8 cellular contexts compared by ENCODE assay signal in the genomic region with DNA sequence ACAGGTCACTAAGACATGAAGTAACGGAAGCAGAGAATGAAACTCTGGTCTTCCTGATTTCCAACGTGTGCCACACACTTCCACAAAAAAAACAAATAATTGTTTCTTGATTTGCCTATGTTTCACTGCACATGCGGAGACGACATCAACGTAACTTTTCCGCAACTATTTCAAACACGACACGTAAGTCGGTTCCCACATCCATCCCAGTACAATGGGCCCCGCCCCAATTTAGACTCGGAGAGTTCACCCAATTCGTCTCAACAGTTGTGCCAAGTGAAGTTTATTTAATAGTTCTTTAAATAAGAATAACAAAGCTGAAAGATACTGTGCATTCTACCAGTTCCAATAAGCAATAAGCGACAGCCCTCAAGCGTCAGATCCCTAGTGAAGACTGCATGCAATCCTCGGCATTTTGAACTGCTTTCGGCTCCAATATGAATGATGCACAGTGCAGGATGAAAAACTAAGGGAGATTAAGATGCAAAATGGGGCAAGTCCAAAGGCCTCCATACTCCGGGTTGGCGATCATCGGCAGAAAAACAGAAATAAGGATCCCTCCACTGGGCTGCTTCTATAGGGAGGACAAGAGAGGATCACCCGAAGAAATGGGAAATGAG. TPM values are rescaled to one million over a fixed set of nuclear protein-coding genes. Genes with fewer than 3 reads are reported as not detected.
A peak's percentile ranks its signal among the peaks of the same experiment; 100 is the strongest.
DNase-seq lines count a peak whose midpoint lies in the region; ATAC-seq, FAIRE-seq and TF ChIP-seq lines count a peak whose summit lies in the region.

No MANE protein-coding gene starts in this region.

- H3K9me1 ChIP-seq in K562 (ENCODE audit: control insufficient read depth, insufficient read depth, low read length), result no peaks in the 10 kb centered on the region

- H3K4me1 ChIP-seq in A549 (peaks cover 27% of the 10 kb centered on the region), K562 (replicated peaks in 1 of 2; ENCODE audit: control insufficient read depth in 2 of 2, insufficient read depth in 2 of 2, low read length in 2 of 2) (peaks cover 2 to 21% of the 10 kb centered on the region in 2 experiments; a peak in 4 of 5 replicates)

- peak overlapping the region; percentile 83 for H3K4me2 ChIP-seq in A549
- H3K4me2 ChIP-seq in K562 (ENCODE audit: insufficient read depth, low read length), result peak overlapping the region; percentile 91

- H3K4me1 Mint-ChIP-seq in stimulated activated naive B cell treated with anti-CD40 and anti-IgM and Interleukin-4, amounts not matched to agents 10 μg/mL and 1 μg/mL and 100 μg/mL, for 72 hours, result peaks cover 14 to 27% of the 10 kb centered on the region in 2 donors

- H3K9me3 ChIP-seq in A549, result no peaks in the 10 kb centered on the region
- no peaks in the 10 kb centered on the region for H3K9me3 ChIP-seq in K562 (replicated peaks; ENCODE audit: control insufficient read depth, insufficient read depth, low read depth, low read length)

- TF ChIP-seq CTCF in A549 (IDR thresholded peaks at IDR 0.05) (no peak), K562 (IDR thresholded peaks at IDR 0.05 in 2 of 3, conservative IDR thresholded peaks at IDR 0.05 in 1 of 3; ENCODE audit: insufficient read depth in 2 of 3, low read depth in 1 of 3, low read length in 3 of 3) (no peak)

- in situ Hi-C loops in K562 (cut with MboI), result no loop called here

- POLR2A ChIA-PET in A549 (lab: Yijun Ruan, JAX), result interaction anchor here (1.0 kb wide), 1 partner anchor 22 kb away, joined by 3 read pairs; no protein-coding TSS in a partner anchor
- POLR2A ChIA-PET in K562 (lab: Yijun Ruan, JAX), result interaction anchor here (0.7 to 2.6 kb wide), 2 partner anchors 16 to 556 kb away, joined by 4 to 14 read pairs; no protein-coding TSS in a partner anchor

- no peak for TF ChIP-seq POLR2A in A549 (IDR thresholded peaks at IDR 0.05; ENCODE audit: low read length)
- no peak for TF ChIP-seq POLR2A in K562 (conservative IDR thresholded peaks at IDR 0.05)

- intact Hi-C loops in K562 (cut with micrococcal nuclease), result loop anchor here (2.0 kb wide), 1 partner anchor 349 kb away; a partner anchor contains a TSS

- H3K27ac ChIP-seq in A549 (peak overlapping the region; percentile 89 to 93), K562 (ENCODE audit: extremely low read depth, low read depth, low read length) (peak overlapping the region; percentile 87)

- TF ChIP-seq EP300 in A549 (IDR thresholded peaks at IDR 0.05) (no peak), K562 (IDR thresholded peaks at IDR 0.05; ENCODE audit: low read length) (no peak)

- H3K27ac Mint-ChIP-seq in stimulated activated naive B cell treated with anti-CD40 and anti-IgM and Interleukin-4, amounts not matched to agents 10 μg/mL and 1 μg/mL and 100 μg/mL, for 72 hours, result peak overlapping the region; percentile 99

- peaks cover 19 to 25% of the 10 kb centered on the region in 2 donors for H3K36me3 Mint-ChIP-seq in stimulated activated naive B cell treated with anti-CD40 and anti-IgM and Interleukin-4, amounts not matched to agents 10 μg/mL and 1 μg/mL and 100 μg/mL, for 72 hours

- peak overlapping the region; percentile 96 to 98 for H3K4me3 Mint-ChIP-seq in stimulated activated naive B cell treated with anti-CD40 and anti-IgM and Interleukin-4, amounts not matched to agents 10 μg/mL and 1 μg/mL and 100 μg/mL, for 72 hours

- peak; percentile 5 to 33; a peak in 3 of 6 replicates for ATAC-seq in A549
- ATAC-seq in K562, result peak; percentile 17; the same call in 2 of the 3 replicates
- ATAC-seq in stimulated activated naive B cell treated with anti-CD40 and anti-IgM and Interleukin-4, amounts not matched to agents 10 μg/mL and 1 μg/mL and 100 μg/mL, for 72 hours (replicated peaks), result no peak
- ATAC-seq in GM19035 (IDR thresholded peaks at IDR 0.05; ENCODE audit: unreplicated experiment), result no peak

- TF ChIP-seq RAD21 in A549 (conservative IDR thresholded peaks at IDR 0.05 in 1 of 2, IDR thresholded peaks at IDR 0.05 in 1 of 2) (no peak), K562 (CRISPR knock-in tag; conservative IDR thresholded peaks at IDR 0.05 in 1 of 2, IDR thresholded peaks at IDR 0.05 in 1 of 2) (no peak)

- BruUV-seq in K562 (replicated peaks; lab: Mats Ljungman, UMichigan), result TSS peak; percentile 78

- H3K9ac ChIP-seq in K562 (ENCODE audit: insufficient read depth in 1 of 2, low read depth in 2 of 2, low read length in 2 of 2), result peak overlapping the region; percentile 93 to 100

- CTCF ChIA-PET in A549 (lab: Yijun Ruan, JAX), result interaction anchor here (0.5 to 1.1 kb wide), 2 partner anchors 462 to 751 kb away, joined by 3 to 4 read pairs; no protein-coding TSS in a partner anchor
- CTCF ChIA-PET in K562 (lab: Yijun Ruan, JAX; ENCODE audit: low intra/inter-chr PET ratio), result no interaction called here

- DNase-seq in A549 (ENCODE audit: low read depth in 1 of 2, low spot score in 1 of 2), result peak in 1 of 2 experiments; percentile 44
- peak; percentile 39 for DNase-seq in NCI-H69 (lab: John Stamatoyannopoulos, UW)
- peak in 2 of 4 experiments; percentile 23 to 55 for DNase-seq in K562 (ENCODE audit: extremely low read depth in 1 of 4, low spot score in 3 of 4)
- peak; percentile 28 for DNase-seq in kidney glomerular epithelial cell (lab: John Stamatoyannopoulos, UW)
- no peak for DNase-seq in stimulated activated naive B cell treated with anti-CD40 and anti-IgM and Interleukin-4, amounts not matched to agents 10 μg/mL and 1 μg/mL and 100 μg/mL, for 72 hours
- no peak for DNase-seq in GOT3 (lab: John Stamatoyannopoulos, UW)

- peaks cover 19% of the 10 kb centered on the region for H4K20me1 ChIP-seq in K562 (replicated peaks; ENCODE audit: control insufficient read depth, insufficient read depth, low read length)

- H3K27me3 ChIP-seq in K562 (ENCODE audit: control insufficient read depth in 2 of 2, insufficient read depth in 2 of 2, low read length in 2 of 2), result no peaks in the 10 kb centered on the region

- no peak for FAIRE-seq in A549 (lab: Jason Lieb, UNC)
- peak; percentile 19 for FAIRE-seq in K562 (lab: Jason Lieb, UNC)

- H3K4me3 ChIP-seq in A549, result peak overlapping the region; percentile 88
- peak overlapping the region; percentile 99 for H3K4me3 ChIP-seq in GM08714 (ENCODE audit: low read length)
- peak overlapping the region; percentile 78 for H3K4me3 ChIP-seq in K562

- peaks cover 47% of the 10 kb centered on the region for H3K36me3 ChIP-seq in K562 (ENCODE audit: control insufficient read depth, insufficient read depth, low read length)

- WGBS in A549 (ENCODE audit: missing lambda C conversion rate), result under 1% methylated on average over 20 of the region's 20 CpGs
- WGBS in K562 (ENCODE audit: insufficient coverage, low coverage, missing lambda C conversion rate), result under 1% methylated on average over 20 of the region's 20 CpGs

- peak overlapping the region; percentile 94 for H2AFZ ChIP-seq in K562 (ENCODE audit: low read depth, low read length)

- H3K9me3 Mint-ChIP-seq in stimulated activated naive B cell treated with anti-CD40 and anti-IgM and Interleukin-4, amounts not matched to agents 10 μg/mL and 1 μg/mL and 100 μg/mL, for 72 hours, result no peaks in the 10 kb centered on the region

- H3K27me3 Mint-ChIP-seq in stimulated activated naive B cell treated with anti-CD40 and anti-IgM and Interleukin-4, amounts not matched to agents 10 μg/mL and 1 μg/mL and 100 μg/mL, for 72 hours, result no peaks in the 10 kb centered on the region

- H3K79me2 ChIP-seq in K562 (ENCODE audit: control insufficient read depth, insufficient read depth, low read length), result peaks cover 61% of the 10 kb centered on the region

RNA-seq across cellular contexts. Expression of a gene that starts 0.7 kb away (rescaled TPM):
- polyA plus RNA-seq in A549 (2011; rRNA removed) (307 and 352 TPM in 2 replicates), A549 (2017; fragmentation: RNase III; extraction: RNeasy Plus Mini Kit Qiagen cat#74134 plus additional on column Dnase treatment) (355 to 405 TPM (median 361 TPM) in 3 replicates), K562 (2011; rRNA removed) (230 and 345 TPM in 2 replicates), K562 (2014; fragmentation: Illumina TruSeq; extraction: Trizol) (303 and 305 TPM in 2 replicates), K562 (2014; fragmentation: Nextera tagmentation; extraction: Ambion mirVana) (100 to 1,000 TPM; 101 to 157 TPM), K562 (2014; rRNA removed) (228 and 263 TPM in 2 replicates)
- polyA plus RNA-seq in A549 (2012; cell fraction: cytosol; rRNA removed), result 149 TPM in 2 replicates
- polyA plus RNA-seq in A549 (2012; cell fraction: nucleus; rRNA removed), result 89.2 and 112 TPM in 2 replicates
- polyA minus RNA-seq in A549 (2011; rRNA and poly(A)+ RNA removed), result 102 and 120 TPM in 2 replicates
- total RNA-seq in K562 (2011; cell fraction: chromatin; rRNA removed; ENCODE audit: low replicate concordance), result 61.0 and 77.5 TPM in 2 replicates
- total RNA-seq in K562 (2011; cell fraction: nucleolus; rRNA removed), result 53.8 and 58.2 TPM in 2 replicates
- total RNA-seq in K562 (2011; cell fraction: nucleoplasm; rRNA removed), result 73.7 and 82.9 TPM in 2 replicates
- total RNA-seq in K562 (2014; rRNA removed) (247 and 314 TPM in 2 replicates), K562 (2014; rRNA removed; fragmentation: Illumina TruSeq; extraction: Trizol) (367 and 401 TPM in 2 replicates), K562 (2015; rRNA removed; fragmentation: Illumina TruSeq; extraction: Trizol) (334 and 336 TPM in 2 replicates), K562 (2021) (368 and 369 TPM in 2 replicates)
- polyA plus RNA-seq in K562 (2011; cell fraction: cytosol; rRNA removed), result 96.7 and 163 TPM in 2 replicates
- 72.5 and 101 TPM in 2 replicates for polyA plus RNA-seq in K562 (2011; cell fraction: nucleus; rRNA removed)
- polyA plus RNA-seq in K562 (2012), result 283 and 320 TPM in 2 replicates
- polyA minus RNA-seq in K562 (2011; rRNA and poly(A)+ RNA removed), result 268 and 284 TPM in 2 replicates
- 186 and 192 TPM in 2 replicates for polyA minus RNA-seq in K562 (2011; cell fraction: cytosol; rRNA and poly(A)+ RNA removed)
- polyA minus RNA-seq in K562 (2011; cell fraction: nucleus; rRNA and poly(A)+ RNA removed), result 34.2 and 51.4 TPM in 2 replicates

RNA-seq across cellular contexts. Expression of a gene that starts 17.7 kb away (rescaled TPM):
- polyA plus RNA-seq in A549 (2011; rRNA removed) (53.9 and 54.1 TPM in 2 replicates), A549 (2017; fragmentation: RNase III; extraction: RNeasy Plus Mini Kit Qiagen cat#74134 plus additional on column Dnase treatment) (57.3 to 63.5 TPM (median 62.0 TPM) in 3 replicates), K562 (2011; rRNA removed) (31.3 and 35.6 TPM in 2 replicates), K562 (2014; fragmentation: Illumina TruSeq; extraction: Trizol) (21.4 and 21.7 TPM in 2 replicates), K562 (2014; fragmentation: Nextera tagmentation; extraction: Ambion mirVana) (10 to 100 TPM; 56.6 to 77.0 TPM), K562 (2014; rRNA removed) (17.3 and 22.7 TPM in 2 replicates)
- polyA plus RNA-seq in A549 (2012; cell fraction: cytosol; rRNA removed), result 33.8 and 36.9 TPM in 2 replicates
- 24.3 and 27.1 TPM in 2 replicates for polyA plus RNA-seq in A549 (2012; cell fraction: nucleus; rRNA removed)
- polyA minus RNA-seq in A549 (2011; rRNA and poly(A)+ RNA removed), result 17.3 and 18.9 TPM in 2 replicates
- total RNA-seq in K562 (2011; cell fraction: chromatin; rRNA removed; ENCODE audit: low replicate concordance), result 14.1 and 18.1 TPM in 2 replicates
- 8.0 and 10.3 TPM in 2 replicates for total RNA-seq in K562 (2011; cell fraction: nucleolus; rRNA removed)
- 8.6 and 13.4 TPM in 2 replicates for total RNA-seq in K562 (2011; cell fraction: nucleoplasm; rRNA removed)
- total RNA-seq in K562 (2014; rRNA removed) (14.4 and 15.4 TPM in 2 replicates), K562 (2014; rRNA removed; fragmentation: Illumina TruSeq; extraction: Trizol) (21.4 and 23.6 TPM in 2 replicates), K562 (2015; rRNA removed; fragmentation: Illumina TruSeq; extraction: Trizol) (19.6 and 21.2 TPM in 2 replicates), K562 (2021) (16.9 and 18.2 TPM in 2 replicates)
- 16.0 and 21.1 TPM in 2 replicates for polyA plus RNA-seq in K562 (2011; cell fraction: cytosol; rRNA removed)
- 9.4 and 10.7 TPM in 2 replicates for polyA plus RNA-seq in K562 (2011; cell fraction: nucleus; rRNA removed)
- polyA plus RNA-seq in K562 (2012), result 35.7 and 84.8 TPM in 2 replicates
- 10.6 and 14.1 TPM in 2 replicates for polyA minus RNA-seq in K562 (2011; rRNA and poly(A)+ RNA removed)
- polyA minus RNA-seq in K562 (2011; cell fraction: cytosol; rRNA and poly(A)+ RNA removed), result 4.1 and 7.3 TPM in 2 replicates
- 2.8 and 6.6 TPM in 2 replicates for polyA minus RNA-seq in K562 (2011; cell fraction: nucleus; rRNA and poly(A)+ RNA removed)

RNA-seq across cellular contexts. Expression of a gene that starts 33.9 kb away (rescaled TPM):
- polyA plus RNA-seq in A549 (2011; rRNA removed), result 5.8 and 10.0 TPM in 2 replicates
- polyA plus RNA-seq in A549 (2012; cell fraction: cytosol; rRNA removed), result 1.2 and 1.3 TPM in 2 replicates
- 1.3 and 2.7 TPM in 2 replicates for polyA plus RNA-seq in A549 (2012; cell fraction: nucleus; rRNA removed)
- 11.0 to 12.3 TPM (median 11.8 TPM) in 3 replicates for polyA plus RNA-seq in A549 (2017; fragmentation: RNase III; extraction: RNeasy Plus Mini Kit Qiagen cat#74134 plus additional on column Dnase treatment)
- 1.3 and 1.9 TPM in 2 replicates for polyA minus RNA-seq in A549 (2011; rRNA and poly(A)+ RNA removed)
- 0.53 and 2.1 TPM in 2 replicates for total RNA-seq in K562 (2011; cell fraction: chromatin; rRNA removed; ENCODE audit: low replicate concordance)
- 0.33 and 0.66 TPM in 2 replicates for total RNA-seq in K562 (2011; cell fraction: nucleolus; rRNA removed)
- 0.46 and 0.59 TPM in 2 replicates for total RNA-seq in K562 (2011; cell fraction: nucleoplasm; rRNA removed)
- total RNA-seq in K562 (2014; rRNA removed), result 0.27 and 0.82 TPM in 2 replicates
- total RNA-seq in K562 (2014; rRNA removed; fragmentation: Illumina TruSeq; extraction: Trizol), result 1.4 and 1.6 TPM in 2 replicates
- total RNA-seq in K562 (2015; rRNA removed; fragmentation: Illumina TruSeq; extraction: Trizol), result 1.0 and 1.4 TPM in 2 replicates
- total RNA-seq in K562 (2021), result 0.72 and 0.80 TPM in 2 replicates
- 0.35 and 0.45 TPM in 2 replicates for polyA plus RNA-seq in K562 (2011; rRNA removed)
- polyA plus RNA-seq in K562 (2011; cell fraction: cytosol; rRNA removed), result 0.04 and 0.15 TPM in 2 replicates
- 0.37 and 0.58 TPM in 2 replicates for polyA plus RNA-seq in K562 (2011; cell fraction: nucleus; rRNA removed)
- 0.40 and 0.57 TPM in 2 replicates for polyA plus RNA-seq in K562 (2012)
- 1.00 and 1.0 TPM in 2 replicates for polyA plus RNA-seq in K562 (2014; fragmentation: Illumina TruSeq; extraction: Trizol)
- under 1 TPM; 0.29 to 0.39 TPM for polyA plus RNA-seq in K562 (2014; fragmentation: Nextera tagmentation; extraction: Ambion mirVana)
- polyA plus RNA-seq in K562 (2014; rRNA removed), result 0.63 and 1.3 TPM in 2 replicates
- polyA minus RNA-seq in K562 (2011; rRNA and poly(A)+ RNA removed), result 0.46 and 0.51 TPM in 2 replicates
- not detected in 2 replicates for polyA minus RNA-seq in K562 (2011; cell fraction: cytosol; rRNA and poly(A)+ RNA removed)
- 0.40 and 0.67 TPM in 2 replicates for polyA minus RNA-seq in K562 (2011; cell fraction: nucleus; rRNA and poly(A)+ RNA removed)

Comparison
In these comparisons a context has a peak if more than half of its experiments do, and no peak if none do; other contexts are left out.
1. ATAC-seq: peak in A549 (2 of 2) and K562 (single experiment); none in stimulated activated naive B cell treated with anti-CD40 and anti-IgM and Interleukin-4, amounts not matched to agents 10 μg/mL and 1 μg/mL and 100 μg/mL, for 72 hours (0 of 2) and GM19035 (single experiment).
2. DNase-seq: peak in NCI-H69 (single experiment) and kidney glomerular epithelial cell (single experiment); none in stimulated activated naive B cell treated with anti-CD40 and anti-IgM and Interleukin-4, amounts not matched to agents 10 μg/mL and 1 μg/mL and 100 μg/mL, for 72 hours (single experiment) and GOT3 (single experiment).
3. Peak in every context shown above with its lines, with median percentiles within 50 percentile points of each other: H3K4me3 ChIP-seq.